In genomic region chr2:20051518-20052228, GRCh38 we compare ENCODE assay signal across 9 cellular contexts. TPM values are rescaled to one million over a fixed set of nuclear protein-coding genes. Genes with fewer than 3 reads are reported as not detected.
DNase-seq lines count a peak whose midpoint lies in the region; ATAC-seq and TF ChIP-seq lines count a peak whose summit lies in the region.
"Had no signal": no experiment of that assay in that cellular context is flagged by ENCODE, and none has a peak within 500 bp of the region (broad histone marks: within the 10 kb centered on the region; RNA-seq: fewer than 3 reads in every experiment).

TSS of gene LAPTM4A (minus strand) at chr2:20051628. CDS start at chr2:20051520, 108 bp downstream.

- CTCF ChIA-PET in activated B cell treated with CpG ODN at 0.5 μM for 24 hours (lab: Charles Lee) = interaction anchor here (4.1 kb wide), 1 partner anchor 36 kb away, joined by 18 read pairs; no protein-coding TSS in a partner anchor

- no peak within 1 kb of the TSS for H3K27ac Mint-ChIP-seq in activated B cell treated with CpG ODN at 0.5 μM for 24 hours
- no peak within 1 kb of the TSS for H3K27ac Mint-ChIP-seq in immature natural killer cell
- H3K27ac Mint-ChIP-seq: dendritic cell treated with granulocyte-macrophage colony-stimulating factor and Interleukin-4, amounts not matched to agents 40 ng/mL and 50 ng/mL, for 4 days had no signal

- 0 to 1% (median 1%) methylated on average over 40 to 47 of the region's 47 CpGs for WGBS in spleen, 5 donors

- peaks cover 14% of the 10 kb centered on the region for H3K36me3 Mint-ChIP-seq in activated B cell treated with CpG ODN at 0.5 μM for 24 hours (ENCODE audit: low read depth)
- no peaks in the 10 kb centered on the region for H3K36me3 Mint-ChIP-seq in immature natural killer cell

- intact Hi-C loops in activated B cell treated with CpG ODN at 0.5 μM for 24 hours (cut with micrococcal nuclease) (loop anchor here (1.0 to 5.0 kb wide), 8 partner anchors 61 to 1491 kb away; partner anchors contain the start of genes HS1BP3, LDAH, RDH14 and RHOB), spleen (cut with DNase I; ENCODE audit: low total_unique reads) (no loop called here)

- H3K4me3 Mint-ChIP-seq in activated B cell treated with CpG ODN at 0.5 μM for 24 hours (no peak within 1 kb of the TSS), immature natural killer cell (no peak within 1 kb of the TSS)
- H3K4me3 Mint-ChIP-seq: dendritic cell treated with granulocyte-macrophage colony-stimulating factor and Interleukin-4, amounts not matched to agents 40 ng/mL and 50 ng/mL, for 4 days had no signal

- H3K4me1 Mint-ChIP-seq in activated B cell treated with CpG ODN at 0.5 μM for 24 hours (peaks cover 29% of the 10 kb centered on the region), immature natural killer cell (peaks cover 28 to 29% of the 10 kb centered on the region in 2 donors)

- H3K9me3 Mint-ChIP-seq in activated B cell treated with CpG ODN at 0.5 μM for 24 hours (no peaks in the 10 kb centered on the region), immature natural killer cell (no peaks in the 10 kb centered on the region)
- H3K9me3 Mint-ChIP-seq: dendritic cell treated with granulocyte-macrophage colony-stimulating factor and Interleukin-4, amounts not matched to agents 40 ng/mL and 50 ng/mL, for 4 days had no signal

- H3K27me3 ChIP-seq in spleen (replicated peaks in 1 of 7) = peaks cover 0 to 19% (median 0%) of the 10 kb centered on the region in 7 donors

- H3K9me3 ChIP-seq in spleen = no peaks in the 10 kb centered on the region

- DNase-seq in AG10803 (ENCODE audit: low read depth) = peak; percentile 100
- DNase-seq in NCI-H345 (lab: John Stamatoyannopoulos, UW) = peak; percentile 100
- DNase-seq in activated B cell treated with CpG ODN at 0.5 μM for 24 hours = peak; percentile 91
- DNase-seq in central memory CD4-positive, alpha-beta T cell = peak; percentile 99
- peak; percentile 98 for DNase-seq in immature natural killer cell
- peak; percentile 99 for DNase-seq in spleen

- H3K36me3 ChIP-seq in spleen = peaks cover 0 to 2% (median 0%) of the 10 kb centered on the region in 6 donors

- peak; percentile 41 to 83 (median 50) for TF ChIP-seq POLR2A in spleen (IDR thresholded peaks at IDR 0.05)

- peaks cover 14% of the 10 kb centered on the region for H3K27me3 Mint-ChIP-seq in activated B cell treated with CpG ODN at 0.5 μM for 24 hours
- peaks cover 8 to 16% (median 12%) of the 10 kb centered on the region in 3 donors for H3K27me3 Mint-ChIP-seq in immature natural killer cell (ENCODE audit: low read depth in 3 of 3)

- POLR2A ChIA-PET in activated B cell treated with CpG ODN at 0.5 μM for 24 hours (lab: Charles Lee) = interaction anchor here (0.6 to 2.4 kb wide), 19 partner anchors 8 to 1491 kb away, joined by 3 to 20 read pairs (median 4); partner anchors contain the start of genes LDAH, RDH14, RHOB and TTC32

- no peak for TF ChIP-seq CTCF in AG10803 (conservative IDR thresholded peaks at IDR 0.05; ENCODE audit: low read length)
- TF ChIP-seq CTCF in activated B cell treated with CpG ODN at 0.5 μM for 24 hours (IDR thresholded peaks at IDR 0.05) = no peak
- peak in 6 of 11 experiments; percentile 2 to 49 (median 36) for TF ChIP-seq CTCF in spleen (IDR thresholded peaks at IDR 0.05 in 8 of 11, conservative IDR thresholded peaks at IDR 0.05 in 3 of 11)

- peak within 1 kb of the TSS; percentile 70 for H3K4me3 ChIP-seq in AG10803 (ENCODE audit: low read length)
- peak within 1 kb of the TSS; percentile 59 to 82 (median 70) for H3K4me3 ChIP-seq in spleen

- H3K4me1 ChIP-seq in spleen = peaks cover 22 to 50% (median 40%) of the 10 kb centered on the region in 6 donors

- ATAC-seq in GM19025 (IDR thresholded peaks at IDR 0.05; ENCODE audit: low read depth, unreplicated experiment) (peak; percentile 95), HG03280 (IDR thresholded peaks at IDR 0.05; ENCODE audit: unreplicated experiment) (peak; percentile 97), activated B cell treated with CpG ODN at 0.5 μM for 24 hours (ENCODE audit: low read depth) (peak; percentile 90)

- H3K27ac ChIP-seq in spleen = peak within 1 kb of the TSS; percentile 93 to 99 (median 97)

RNA-seq across cellular contexts. Expression of gene LAPTM4A, which starts in this region (rescaled TPM):
- 47.2 and 48.8 TPM in 2 replicates for total RNA-seq in activated B cell treated with CpG ODN at 0.5 μM for 24 hours
- 100 to 1,000 TPM; 116 to 164 (median 153) TPM for polyA plus RNA-seq in immature natural killer cell
- 100 to 1,000 TPM in 5 of 7 donors, 10 to 100 TPM in 2; 95.1 to 158 (median 122) TPM for total RNA-seq in spleen
- 100 to 1,000 TPM in 1 of 3 donors, 10 to 100 TPM in 2; 54.9 to 105 (median 95.0) TPM for polyA plus RNA-seq in spleen

Comparison
In these comparisons a context has a peak if more than half of its experiments do, and no peak if none do; other contexts are left out.
1. Peak in every context shown above with its lines: DNase-seq, ATAC-seq, H3K4me3 ChIP-seq and H3K27ac ChIP-seq.
2. CTCF ChIP-seq: peak in spleen (6 of 11); none in AG10803 (single experiment) and activated B cell treated with CpG ODN at 0.5 μM for 24 hours (single experiment).